In genomic region chr2:32941944-32942690, GRCh38 we compare ENCODE assay signal across 2 cellular contexts.
TF ChIP-seq lines count a peak whose summit lies in the region.

No MANE protein-coding gene starts in this region.

TF ChIP-seq in HEK293, 187 proteins besides CTCF, POLR2A, EP300 and RAD21:
- TF ChIP-seq ZNF843 (tag by site-specific recombination; IDR thresholded peaks at IDR 0.05) (no peak), ZNF366 (tag by site-specific recombination; conservative IDR thresholded peaks at IDR 0.05) (peak; percentile 77), PRDM1 (tag by site-specific recombination; IDR thresholded peaks at IDR 0.05) (peak; percentile 99), ZSCAN5A (tag by site-specific recombination; IDR thresholded peaks at IDR 0.05) (no peak), ZBTB17 (tag by site-specific recombination; IDR thresholded peaks at IDR 0.05) (0 out of 2 replicates have a peak, but pooled peaks have one; percentile 28), BCL6B (tag by site-specific recombination; IDR thresholded peaks at IDR 0.05) (0 out of 2 replicates have a peak, but pooled peaks have one; percentile 34)

TF ChIP-seq in GM12878, 131 proteins besides CTCF, POLR2A, EP300 and RAD21:
- peak; percentile 11 for TF ChIP-seq MEF2B (IDR thresholded peaks at IDR 0.05; ENCODE audit: partially characterized antibody, poor library complexity, severe bottlenecking)
- no peak for TF ChIP-seq STAT1 (conservative IDR thresholded peaks at IDR 0.05)
- peak; percentile 15 to 62; a peak in 2 of 4 replicates for TF ChIP-seq BHLHE40 (IDR thresholded peaks at IDR 0.05; ENCODE audit: borderline replicate concordance in 1 of 2, low read depth in 2 of 2, low read length in 1 of 2)
- no peak for TF ChIP-seq BRCA1 (IDR thresholded peaks at IDR 0.05; ENCODE audit: low read depth, low read length)
